ENCODE assay signal across 12 cellular contexts in the genomic region with DNA sequence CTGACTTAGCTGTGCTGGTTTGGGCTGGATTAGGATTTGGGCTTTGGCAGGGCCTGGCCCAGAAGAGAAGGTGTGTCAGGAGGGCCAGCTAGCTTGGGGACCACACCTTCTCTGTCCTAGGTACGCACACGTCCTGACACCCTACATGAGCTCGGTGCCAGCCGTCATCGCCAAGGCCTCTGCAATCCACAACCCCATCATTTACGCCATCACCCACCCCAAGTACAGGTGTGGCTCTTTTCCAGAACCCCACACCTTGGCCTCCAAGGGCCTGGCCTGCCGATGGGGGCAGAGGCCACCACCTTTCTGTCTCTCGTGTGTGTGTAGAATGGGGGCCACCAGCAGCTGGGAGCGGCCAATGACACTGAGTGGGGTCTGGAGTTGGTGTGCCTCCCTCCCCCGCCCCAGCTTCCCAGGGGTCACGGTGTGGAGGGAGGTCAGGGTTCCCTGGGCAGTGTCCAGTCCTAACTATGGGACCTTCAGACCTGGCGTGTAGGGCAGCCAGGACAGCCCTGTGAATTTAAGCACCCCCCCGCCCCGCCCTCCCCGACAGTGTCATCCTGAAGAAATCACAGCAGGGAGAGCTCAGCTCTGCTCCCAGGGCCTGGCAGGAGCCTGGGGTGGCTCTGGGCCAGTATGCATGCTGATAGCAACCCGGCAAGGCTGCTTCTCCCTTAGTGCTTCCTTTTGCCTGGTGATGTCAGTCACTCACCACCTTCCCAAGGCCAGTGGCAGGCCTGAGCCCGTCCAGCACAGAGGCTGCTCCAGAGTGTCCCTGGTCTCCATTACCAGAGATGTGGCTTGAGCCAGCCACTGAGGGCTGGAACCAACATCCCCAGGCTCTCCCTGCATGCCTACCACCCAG. TPM values are rescaled to one million over a fixed set of nuclear protein-coding genes. Genes with fewer than 3 reads are reported as not detected.
DNase-seq lines count a peak whose midpoint lies in the region; ATAC-seq and TF ChIP-seq lines count a peak whose summit lies in the region.
"Had no signal": no experiment of that assay in that cellular context is flagged by ENCODE, and none has a peak within 500 bp of the region (broad histone marks: within the 10 kb centered on the region; RNA-seq: fewer than 3 reads in every experiment).

No MANE protein-coding gene starts in this region.

- in situ Hi-C loops in IMR-90 (cut with MboI; ENCODE audit: low sequenced_read_pairs): no loop called here
- in situ Hi-C loops in gastrocnemius medialis (cut with MboI; ENCODE audit: low sequenced_read_pairs in 4 of 4): no loop called here

- peak overlapping the region; percentile 55 for H2AK9ac ChIP-seq in IMR-90 (replicated peaks; ENCODE audit: low read depth, low read length, poor library complexity)

- H4K91ac ChIP-seq in IMR-90 (ENCODE audit: insufficient read depth, low read depth, low read length): no peak overlapping the region

- H3K27me3 ChIP-seq in IMR-90 (ENCODE audit: control insufficient read depth, insufficient read depth, low read length) (no peaks in the 10 kb centered on the region; the same call in 1 of the 2 replicates), left ventricle myocardium inferior (ENCODE audit: low read depth) (no peaks in the 10 kb centered on the region), gastrocnemius medialis (no peaks in the 10 kb centered on the region)
- H3K27me3 ChIP-seq: neutrophil had no signal

- H3K79me1 ChIP-seq in IMR-90 (ENCODE audit: low read depth in 1 of 2, low read length in 2 of 2): no peaks in the 10 kb centered on the region

- H3K18ac ChIP-seq in IMR-90 (ENCODE audit: low read depth, low read length): no peak overlapping the region

- POLR2A ChIA-PET in IMR-90 (lab: Charles Lee; ENCODE audit: unreplicated experiment): no interaction called here

- no TSS peak for BruUV-seq in IMR-90 (replicated peaks; lab: Mats Ljungman, UMichigan)

- DNase-seq in IMR-90: peak; percentile 46
- DNase-seq in left ventricle myocardium inferior: peak; percentile 86
- peak; percentile 90 to 98 for DNase-seq in gastrocnemius medialis
- no peak for DNase-seq in activated CD8-positive, alpha-beta memory T cell treated with anti-CD3 and anti-CD28 coated beads, Interleukin-2, amount 50 U/mL, for 48 hours
- DNase-seq: stimulated activated CD4-positive, alpha-beta T cell treated with anti-CD3 and anti-CD28 coated beads, Interleukin-2, amount 100 ng/mL, for 24 hours; stimulated activated naive CD4-positive, alpha-beta T cell treated with Interleukin-2 at 50 U/mL for 16 hours had no signal

- 0 out of 2 replicates have a peak overlapping the region, but pooled peaks have one; percentile 14 for H2AK5ac ChIP-seq in IMR-90 (ENCODE audit: low read depth, low read length)

- dilution Hi-C loops in IMR-90 (cut with HindIII; ENCODE audit: low sequenced_read_pairs, unreplicated experiment): no loop called here

- peak; percentile 52 for ATAC-seq in IMR-90 (ENCODE audit: low read depth)
- ATAC-seq in gastrocnemius medialis: peak; percentile 76 to 82
- no peak for ATAC-seq in HG02763 (IDR thresholded peaks at IDR 0.05; ENCODE audit: unreplicated experiment)
- ATAC-seq in GM21367 (IDR thresholded peaks at IDR 0.05; ENCODE audit: unreplicated experiment): no peak

- H2BK20ac ChIP-seq in IMR-90 (ENCODE audit: low read depth, low read length): no peak overlapping the region

- H4K5ac ChIP-seq in IMR-90 (ENCODE audit: low read depth, low read length): no peak overlapping the region

- no peak overlapping the region for H3K14ac ChIP-seq in IMR-90 (replicated peaks; ENCODE audit: low read depth, low read length)

- H2BK120ac ChIP-seq in IMR-90 (ENCODE audit: low read depth, low read length): 0 out of 2 replicates have a peak overlapping the region, but pooled peaks have one; percentile 40

- H2BK15ac ChIP-seq in IMR-90 (ENCODE audit: low read depth, low read length): no peak overlapping the region

- peak overlapping the region in 4 of 5 experiments; percentile 73 to 84 (median 77) for H3K27ac Mint-ChIP-seq in brain

- H3K4me1 Mint-ChIP-seq in brain: peaks cover 33% of the 10 kb centered on the region

- no peaks in the 10 kb centered on the region for H4K20me1 ChIP-seq in IMR-90 (ENCODE audit: insufficient read depth, low read length)

- H3K36me3 ChIP-seq in IMR-90 (ENCODE audit: control insufficient read depth, insufficient read depth, low read length) (no peaks in the 10 kb centered on the region), left ventricle myocardium inferior (no peaks in the 10 kb centered on the region), gastrocnemius medialis (no peaks in the 10 kb centered on the region)
- H3K36me3 ChIP-seq: neutrophil had no signal

- TF ChIP-seq RAD21 in IMR-90 (IDR thresholded peaks at IDR 0.05; ENCODE audit: low read length): no peak

- no peaks in the 10 kb centered on the region for H3K9me3 Mint-ChIP-seq in brain

- no peak overlapping the region for H2BK5ac ChIP-seq in IMR-90 (ENCODE audit: low read depth, low read length, poor library complexity, severe bottlenecking)

- H3K27me3 Mint-ChIP-seq in brain: peaks cover 8% of the 10 kb centered on the region

- CTCF ChIA-PET in IMR-90 (lab: Yijun Ruan, JAX): no interaction called here

- H3K36me3 Mint-ChIP-seq in brain: no peaks in the 10 kb centered on the region

- peaks cover 13% of the 10 kb centered on the region for H3K4me1 ChIP-seq in IMR-90 (ENCODE audit: control insufficient read depth, insufficient read depth, low read length)
- H3K4me1 ChIP-seq in left ventricle myocardium inferior: peaks cover 82% of the 10 kb centered on the region
- H3K4me1 ChIP-seq in gastrocnemius medialis: peaks cover 51 to 55% of the 10 kb centered on the region in 2 donors

- intact Hi-C loops in IMR-90 (cut with micrococcal nuclease): no loop called here
- intact Hi-C loops in left ventricle myocardium inferior (cut with micrococcal nuclease): no loop called here
- intact Hi-C loops in gastrocnemius medialis (cut with DNase I; ENCODE audit: low total_unique reads): loop anchor here (1.0 kb wide), 1 partner anchor 23 kb away; no protein-coding TSS in a partner anchor

- H3K4ac ChIP-seq in IMR-90 (ENCODE audit: low read depth, low read length): no peak overlapping the region

- H3K23ac ChIP-seq in IMR-90 (ENCODE audit: low read depth, low read length): no peak overlapping the region

- H3K4me2 ChIP-seq in IMR-90 (ENCODE audit: low read depth, low read length): no peak overlapping the region

- H3K4me3 Mint-ChIP-seq in brain: no peak overlapping the region

- WGBS in IMR-90 (ENCODE audit: extremely low coverage in 2 of 2, insufficient read length in 1 of 2), 2 experiments: 45% methylated on average over 2 of the region's 17 CpGs; no CpG with 5 or more reads in 1 of the 2 experiments

- no peak for TF ChIP-seq CTCF in IMR-90 (conservative IDR thresholded peaks at IDR 0.05; ENCODE audit: low read depth, low read length)
- TF ChIP-seq CTCF in brain (conservative IDR thresholded peaks at IDR 0.05): no peak
- TF ChIP-seq CTCF in left ventricle myocardium inferior (IDR thresholded peaks at IDR 0.05; ENCODE audit: borderline replicate concordance): no peak
- peak in 1 of 5 experiments; percentile 33 for TF ChIP-seq CTCF in gastrocnemius medialis (IDR thresholded peaks at IDR 0.05 in 4 of 5, conservative IDR thresholded peaks at IDR 0.05 in 1 of 5)

- H4K8ac ChIP-seq in IMR-90 (ENCODE audit: low read depth in 2 of 2, low read length in 2 of 2): no peak overlapping the region

- no peak overlapping the region for H3K9ac ChIP-seq in IMR-90 (ENCODE audit: low read depth, low read length)

- H2AFZ ChIP-seq in IMR-90 (replicated peaks; ENCODE audit: low read length, poor library complexity): peak overlapping the region; percentile 43

- H3K56ac ChIP-seq in IMR-90 (ENCODE audit: extremely low read depth, insufficient read depth, low read length): no peak overlapping the region

- peaks cover 11% of the 10 kb centered on the region; the same call in 1 of the 2 replicates for H3K9me1 ChIP-seq in IMR-90 (ENCODE audit: insufficient read depth, low read length)

- H3K9me3 ChIP-seq in IMR-90 (ENCODE audit: control insufficient read depth, insufficient read depth, low read length) (no peaks in the 10 kb centered on the region), left ventricle myocardium inferior (replicated peaks) (no peaks in the 10 kb centered on the region), gastrocnemius medialis (no peaks in the 10 kb centered on the region)
- H3K9me3 ChIP-seq: neutrophil had no signal

- no peak overlapping the region for H3K27ac ChIP-seq in IMR-90 (ENCODE audit: insufficient read depth, low read length)
- H3K27ac ChIP-seq in left ventricle myocardium inferior (replicated peaks): peak overlapping the region; percentile 98
- peak overlapping the region; percentile 98 to 100 (median 99) for H3K27ac ChIP-seq in gastrocnemius medialis
- H3K27ac ChIP-seq: neutrophil had no signal

- H3K4me3 ChIP-seq in IMR-90 (ENCODE audit: insufficient read depth, low read depth, low read length): no peak overlapping the region
- peak overlapping the region; percentile 23 for H3K4me3 ChIP-seq in left ventricle myocardium inferior
- H3K4me3 ChIP-seq in gastrocnemius medialis: no peak overlapping the region

- TF ChIP-seq POLR2A in IMR-90 (IDR thresholded peaks at IDR 0.05; ENCODE audit: low read depth, low read length) (no peak), gastrocnemius medialis (IDR thresholded peaks at IDR 0.05) (peak; percentile 25 to 41)

TF ChIP-seq in IMR-90, 13 proteins besides CTCF, POLR2A, EP300 and RAD21 (continues in another document):
- no peak for TF ChIP-seq NFE2L2 (IDR thresholded peaks at IDR 0.05; ENCODE audit: low read depth, low read length)
- no peak for TF ChIP-seq MXI1 (IDR thresholded peaks at IDR 0.05; ENCODE audit: borderline replicate concordance, low read depth, low read length)
- no peak for TF ChIP-seq MAFK (IDR thresholded peaks at IDR 0.05; ENCODE audit: low read depth, low read length)
- no peak for TF ChIP-seq MAZ (IDR thresholded peaks at IDR 0.05; ENCODE audit: borderline replicate concordance, low read depth, low read length)

RNA-seq across cellular contexts. Expression of gene LDB3, which starts 6.9 kb away (rescaled TPM):
- total RNA-seq in IMR-90 (2012; rRNA removed) (0.28 and 0.36 TPM in 2 replicates), left ventricle myocardium inferior (1,542 TPM), gastrocnemius medialis (100 to 1,000 TPM; 164 to 305 (median 227) TPM)
- polyA plus RNA-seq in IMR-90 (2012; rRNA removed) (2.6 and 3.2 TPM in 2 replicates), brain (ENCODE audit: insufficient read depth, low read depth, low replicate concordance) (14.4 TPM)
- polyA plus RNA-seq in IMR-90 (2012; cell fraction: cytosol; rRNA removed): 1.6 and 1.7 TPM in 2 replicates
- polyA plus RNA-seq in IMR-90 (2012; cell fraction: nucleus; rRNA removed; ENCODE audit: low replicate concordance): 2.6 and 4.0 TPM in 2 replicates
- total RNA-seq: RPMI7951 had no signal

RNA-seq across cellular contexts. Expression of gene OPN4, which starts 7.0 kb away (rescaled TPM):
- total RNA-seq in IMR-90 (2012; rRNA removed) (not detected in 2 replicates), left ventricle myocardium inferior (0.25 TPM), gastrocnemius medialis (1 to 10 TPM in 1 of 4 donors, under 1 TPM in 2, not detected in 1; 0.13 to 4.2 (median 0.92) TPM)
- polyA plus RNA-seq in IMR-90 (2012; rRNA removed) (0.03 TPM in 1 of 2 replicates, not detected in the other), brain (ENCODE audit: insufficient read depth, low read depth, low replicate concordance) (0.27 TPM)
- polyA plus RNA-seq in IMR-90 (2012; cell fraction: cytosol; rRNA removed): not detected in 2 replicates
- polyA plus RNA-seq in IMR-90 (2012; cell fraction: nucleus; rRNA removed; ENCODE audit: low replicate concordance): 0.04 and 0.05 TPM in 2 replicates
- total RNA-seq: kidney epithelial cell, RPMI7951 had no signal

Comparison
In these comparisons a context has a peak if more than half of its experiments do, and no peak if none do; other contexts are left out.
1. ATAC-seq: peak in IMR-90 (single experiment) and gastrocnemius medialis (2 of 2); none in HG02763 (single experiment) and GM21367 (single experiment).
2. RNA of gene LDB3, which starts 6.9 kb away (total RNA-seq): 1,542 TPM in left ventricle myocardium inferior (single experiment) and 164 to 305 TPM in gastrocnemius medialis; 0.28 to 0.36 TPM in IMR-90; every median in the first group is over 100 times any median in the second.